10 cellular contexts compared by ENCODE assay signal in genomic region chr1:222653178-222653827, GRCh38. TPM values are rescaled to one million over a fixed set of nuclear protein-coding genes. Genes with fewer than 3 reads are reported as not detected.
DNase-seq lines count a peak whose midpoint lies in the region; ATAC-seq and TF ChIP-seq lines count a peak whose summit lies in the region.
"Had no signal": no experiment of that assay in that cellular context is flagged by ENCODE, and none has a peak within 500 bp of the region (broad histone marks: within the 10 kb centered on the region; RNA-seq: fewer than 3 reads in every experiment).

No MANE protein-coding gene starts in this region.

- H3K4me2 ChIP-seq in MM.1S (ENCODE audit: low read depth, low read length), result no peak overlapping the region

- no peaks in the 10 kb centered on the region for H3K9me2 ChIP-seq in MM.1S (replicated peaks; ENCODE audit: insufficient read depth, low read length)

- H3K9me3 Mint-ChIP-seq in stimulated activated memory B cell treated with anti-CD40 and anti-IgM and Interleukin-4, amounts not matched to agents 10 μg/mL and 1 μg/mL and 100 μg/mL, for 72 hours, result no peaks in the 10 kb centered on the region
- no peaks in the 10 kb centered on the region for H3K9me3 Mint-ChIP-seq in chondrocyte (ENCODE audit: low read depth)

- WGBS in right cardiac atrium, result 86% methylated on average over 2 of the region's 2 CpGs

- H3K27ac Mint-ChIP-seq in stimulated activated memory B cell treated with anti-CD40 and anti-IgM and Interleukin-4, amounts not matched to agents 10 μg/mL and 1 μg/mL and 100 μg/mL, for 72 hours, result peak overlapping the region; percentile 76
- no peak overlapping the region for H3K27ac Mint-ChIP-seq in chondrocyte (ENCODE audit: unreplicated experiment)

- peaks cover 29% of the 10 kb centered on the region for H3K4me1 ChIP-seq in MM.1S (ENCODE audit: low read length)
- H3K4me1 ChIP-seq in right cardiac atrium (ENCODE audit: control insufficient read depth, insufficient read depth, low read length), result no peaks in the 10 kb centered on the region

- H4K20me1 ChIP-seq in MM.1S (ENCODE audit: insufficient read depth, low read length), result 0 out of 2 replicates have a peak, but pooled peaks cover 12% of the 10 kb centered on the region

- peaks cover 30% of the 10 kb centered on the region for H3K36me3 ChIP-seq in MM.1S (replicated peaks; ENCODE audit: insufficient read depth, low read length)

- H3K4me3 ChIP-seq in MM.1S (ENCODE audit: low read length) (no peak overlapping the region), right cardiac atrium (ENCODE audit: low read length) (no peak overlapping the region)

- H3K27ac ChIP-seq in MM.1S (ENCODE audit: low read length) (no peak overlapping the region), right cardiac atrium (ENCODE audit: low read length) (no peak overlapping the region)

- intact Hi-C loops in right cardiac atrium (cut with DNase I), result no loop called here

- H3K4me1 Mint-ChIP-seq in stimulated activated memory B cell treated with anti-CD40 and anti-IgM and Interleukin-4, amounts not matched to agents 10 μg/mL and 1 μg/mL and 100 μg/mL, for 72 hours, result peaks cover 43% of the 10 kb centered on the region
- no peaks in the 10 kb centered on the region for H3K4me1 Mint-ChIP-seq in chondrocyte (ENCODE audit: low read depth)

- ATAC-seq in HG02759 (IDR thresholded peaks at IDR 0.05; ENCODE audit: unreplicated experiment), result peak; percentile 72
- ATAC-seq in stimulated activated memory B cell treated with anti-CD40 and anti-IgM and Interleukin-4, amounts not matched to agents 10 μg/mL and 1 μg/mL and 100 μg/mL, for 72 hours, result peak; percentile 78
- no peak for ATAC-seq in right cardiac atrium
- ATAC-seq: left cardiac atrium had no signal

- H3K27me3 ChIP-seq in MM.1S (replicated peaks; ENCODE audit: insufficient read depth, low read length), result no peaks in the 10 kb centered on the region
- H3K27me3 ChIP-seq in right cardiac atrium (ENCODE audit: control insufficient read depth, insufficient read depth), result no peaks in the 10 kb centered on the region

- peaks cover 61% of the 10 kb centered on the region for H3K36me3 Mint-ChIP-seq in stimulated activated memory B cell treated with anti-CD40 and anti-IgM and Interleukin-4, amounts not matched to agents 10 μg/mL and 1 μg/mL and 100 μg/mL, for 72 hours
- H3K36me3 Mint-ChIP-seq in chondrocyte (ENCODE audit: low read depth), result peaks cover 42% of the 10 kb centered on the region

- H3K27me3 Mint-ChIP-seq in stimulated activated memory B cell treated with anti-CD40 and anti-IgM and Interleukin-4, amounts not matched to agents 10 μg/mL and 1 μg/mL and 100 μg/mL, for 72 hours, result no peaks in the 10 kb centered on the region
- no peaks in the 10 kb centered on the region for H3K27me3 Mint-ChIP-seq in chondrocyte (ENCODE audit: low read depth)

- no peak for TF ChIP-seq CTCF in MM.1S (IDR thresholded peaks at IDR 0.05; ENCODE audit: low read length)
- TF ChIP-seq CTCF in chondrocyte (IDR thresholded peaks at IDR 0.05), result no peak

- no peak overlapping the region for H3K4me3 Mint-ChIP-seq in stimulated activated memory B cell treated with anti-CD40 and anti-IgM and Interleukin-4, amounts not matched to agents 10 μg/mL and 1 μg/mL and 100 μg/mL, for 72 hours
- no peak overlapping the region for H3K4me3 Mint-ChIP-seq in chondrocyte (ENCODE audit: unreplicated experiment)

- DNase-seq in activated naive CD4-positive, alpha-beta T cell treated with Interleukin-2 at 50 U/mL for 16 hours, result peak; percentile 10
- DNase-seq in activated naive CD4-positive, alpha-beta T cell (lab: John Stamatoyannopoulos, UW), result no peak
- peak; percentile 32 for DNase-seq in MM.1S
- no peak for DNase-seq in NCI-H2107 (lab: John Stamatoyannopoulos, UW)
- no peak for DNase-seq in chondrocyte (ENCODE audit: low spot score)
- DNase-seq in right cardiac atrium, result no peak
- DNase-seq: left cardiac atrium, NCI-H446 had no signal

- H3K9ac ChIP-seq in MM.1S (ENCODE audit: low read length), result no peak overlapping the region

- H3K79me2 ChIP-seq in MM.1S (ENCODE audit: low read length), result peaks cover 6% of the 10 kb centered on the region; the same call in 1 of the 2 replicates

- H2AFZ ChIP-seq in MM.1S (ENCODE audit: low read length), result no peak overlapping the region

- peaks cover 13% of the 10 kb centered on the region for H3F3A ChIP-seq in MM.1S (ENCODE audit: insufficient read depth, low read length)

- H3K9me3 ChIP-seq in MM.1S (replicated peaks; ENCODE audit: insufficient read depth, low read length) (no peaks in the 10 kb centered on the region), right cardiac atrium (ENCODE audit: control insufficient read depth, low read length) (no peaks in the 10 kb centered on the region)

RNA-seq across cellular contexts. Expression of gene MIA3, which starts 35.4 kb away (rescaled TPM):
- total RNA-seq in chondrocyte, result 92.3 to 107 TPM (median 96.4 TPM) in 3 replicates
- total RNA-seq in right cardiac atrium, result 10 to 100 TPM; 51.3 to 59.8 (median 57.9) TPM
- 25.6 TPM for polyA plus RNA-seq in right cardiac atrium

RNA-seq across cellular contexts. Expression of gene AIDA, which starts 59.0 kb away (rescaled TPM):
- total RNA-seq in chondrocyte (67.9 to 75.1 TPM (median 74.5 TPM) in 3 replicates), right cardiac atrium (10 to 100 TPM; 65.0 to 75.9 (median 66.1) TPM)
- polyA plus RNA-seq in right cardiac atrium, result 48.5 TPM

RNA-seq across cellular contexts. Expression of gene BROX, which starts 59.1 kb away (rescaled TPM):
- 32.5 to 36.1 TPM (median 35.6 TPM) in 3 replicates for total RNA-seq in chondrocyte
- total RNA-seq in right cardiac atrium, result 10 to 100 TPM; 25.2 to 29.6 (median 28.2) TPM
- polyA plus RNA-seq in right cardiac atrium, result 12.7 TPM

Comparison
In these comparisons a context has a peak if more than half of its experiments do, and no peak if none do; other contexts are left out.
1. DNase-seq: peak in activated naive CD4-positive, alpha-beta T cell treated with Interleukin-2 at 50 U/mL for 16 hours (single experiment) and MM.1S (single experiment); none in activated naive CD4-positive, alpha-beta T cell (0 of 4), NCI-H2107 (single experiment), chondrocyte (single experiment) and right cardiac atrium (0 of 3).
2. ATAC-seq: peak in HG02759 (single experiment) and stimulated activated memory B cell treated with anti-CD40 and anti-IgM and Interleukin-4, amounts not matched to agents 10 μg/mL and 1 μg/mL and 100 μg/mL, for 72 hours (single experiment); none in right cardiac atrium (0 of 2).